In genomic region chr17:81034168-81034777, GRCh38 we compare ENCODE assay signal across 1 cellular context.
TF ChIP-seq lines count a peak whose summit lies in the region.

No MANE protein-coding gene starts in this region.

TF ChIP-seq in HEK293, 187 proteins besides CTCF, POLR2A, EP300 and RAD21 (continued from another document):
- TF ChIP-seq PRDM2 (tag by site-specific recombination; IDR thresholded peaks at IDR 0.05; ENCODE audit: borderline replicate concordance) (no peak), ZNF513 (tag by site-specific recombination; IDR thresholded peaks at IDR 0.05) (no peak), ZEB2 (tag by site-specific recombination; IDR thresholded peaks at IDR 0.05) (no peak), ZNF214 (tag by site-specific recombination; IDR thresholded peaks at IDR 0.05; ENCODE audit: borderline replicate concordance) (no peak), ZNF571 (tag by site-specific recombination; IDR thresholded peaks at IDR 0.05) (no peak), ZNF521 (tag by site-specific recombination; IDR thresholded peaks at IDR 0.05) (no peak), ZNF645 (tag by site-specific recombination; IDR thresholded peaks at IDR 0.05) (no peak), ZNF354C (tag by site-specific recombination; IDR thresholded peaks at IDR 0.05; ENCODE audit: borderline replicate concordance, low read depth) (no peak), ZBTB20 (tag by site-specific recombination; IDR thresholded peaks at IDR 0.05) (peak; percentile 68), MYNN (tag by site-specific recombination; IDR thresholded peaks at IDR 0.05; ENCODE audit: borderline replicate concordance) (no peak), ZNF514 (tag by site-specific recombination; IDR thresholded peaks at IDR 0.05) (no peak), ZNF610 (tag by site-specific recombination; IDR thresholded peaks at IDR 0.05; ENCODE audit: borderline replicate concordance) (no peak), ZNF362 (tag by site-specific recombination; IDR thresholded peaks at IDR 0.05) (no peak)
